29 cellular contexts compared by ENCODE assay signal in genomic region chr10:60338002-60338564, GRCh38. TPM values are rescaled to one million over a fixed set of nuclear protein-coding genes. Genes with fewer than 3 reads are reported as not detected.
DNase-seq lines count a peak whose midpoint lies in the region; ATAC-seq and TF ChIP-seq lines count a peak whose summit lies in the region.
"Had no signal": no experiment of that assay in that cellular context is flagged by ENCODE, and none has a peak within 500 bp of the region (broad histone marks: within the 10 kb centered on the region; RNA-seq: fewer than 3 reads in every experiment).

No MANE protein-coding gene starts in this region.

- peaks cover 2% of the 10 kb centered on the region; the same call in 1 of the 2 replicates for H3K9me1 ChIP-seq in IMR-90 (ENCODE audit: insufficient read depth, low read length)

- BruUV-seq in IMR-90 (replicated peaks; lab: Mats Ljungman, UMichigan): no TSS peak

- H2BK120ac ChIP-seq in IMR-90 (ENCODE audit: low read depth, low read length): peak overlapping the region; percentile 27; the same call in 1 of the 2 replicates

- H2BK20ac ChIP-seq in IMR-90 (ENCODE audit: low read depth, low read length): peak overlapping the region; percentile 53; the same call in 1 of the 2 replicates

- H3K27ac ChIP-seq in IMR-90 (ENCODE audit: insufficient read depth, low read length) (no peak overlapping the region), dorsolateral prefrontal cortex (peak overlapping the region in 46 of 59 donors; percentile 1 to 98 (median 61))
- H3K27ac ChIP-seq in CD8-positive, alpha-beta T cell (ENCODE audit: low read depth, low read length): no peak overlapping the region
- H3K27ac ChIP-seq: A549; BLaER1 treated with 17β-estradiol and CSF1 and Interleukin-3, amounts not matched to agents 10 nM and 100 nM; Peyer's patch; SK-N-MC had no signal

- H3K36me3 Mint-ChIP-seq in mesothelial cell of epicardium: no peaks in the 10 kb centered on the region
- no peaks in the 10 kb centered on the region for H3K36me3 Mint-ChIP-seq in CD8-positive, alpha-beta T cell

- H2AK5ac ChIP-seq in IMR-90 (ENCODE audit: low read depth, low read length): peak overlapping the region; percentile 38; the same call in 1 of the 2 replicates

- H3K4me3 Mint-ChIP-seq in mesothelial cell of epicardium: no peak overlapping the region
- H3K4me3 Mint-ChIP-seq in CD8-positive, alpha-beta T cell: no peak overlapping the region
- H3K4me3 Mint-ChIP-seq: CD4-positive, alpha-beta T cell; HFFc6 had no signal

- no peak overlapping the region for H2BK5ac ChIP-seq in IMR-90 (ENCODE audit: low read depth, low read length, poor library complexity, severe bottlenecking)

- no peaks in the 10 kb centered on the region for H3K9me3 ChIP-seq in IMR-90 (ENCODE audit: control insufficient read depth, insufficient read depth, low read length)
- no peaks in the 10 kb centered on the region for H3K9me3 ChIP-seq in CD8-positive, alpha-beta T cell (ENCODE audit: low read length)
- H3K9me3 ChIP-seq: A549; BLaER1 treated with 17β-estradiol and CSF1 and Interleukin-3, amounts not matched to agents 10 nM and 100 nM; HAP-1; Peyer's patch had no signal

- peak overlapping the region; percentile 75; the same call in 1 of the 2 replicates for H3K18ac ChIP-seq in IMR-90 (ENCODE audit: low read depth, low read length)

- no peaks in the 10 kb centered on the region for H3K9me3 Mint-ChIP-seq in mesothelial cell of epicardium
- H3K9me3 Mint-ChIP-seq in CD8-positive, alpha-beta T cell: no peaks in the 10 kb centered on the region
- H3K9me3 Mint-ChIP-seq: CD4-positive, alpha-beta T cell; HFFc6 had no signal

- no peak overlapping the region for H2AFZ ChIP-seq in IMR-90 (replicated peaks; ENCODE audit: low read length, poor library complexity)

- peak overlapping the region; percentile 26; the same call in 1 of the 2 replicates for H3K4ac ChIP-seq in IMR-90 (ENCODE audit: low read depth, low read length)

- peak overlapping the region; percentile 56 for H2BK15ac ChIP-seq in IMR-90 (ENCODE audit: low read depth, low read length)

- peak overlapping the region; percentile 13 for H3K27ac Mint-ChIP-seq in mesothelial cell of epicardium
- H3K27ac Mint-ChIP-seq in CD8-positive, alpha-beta T cell: no peak overlapping the region
- H3K27ac Mint-ChIP-seq: CD4-positive, alpha-beta T cell; HFFc6 had no signal

- TF ChIP-seq POLR2A in IMR-90 (IDR thresholded peaks at IDR 0.05; ENCODE audit: low read depth, low read length): no peak

- H3K14ac ChIP-seq in IMR-90 (replicated peaks; ENCODE audit: low read depth, low read length): no peak overlapping the region

- H3K23ac ChIP-seq in IMR-90 (ENCODE audit: low read depth, low read length): no peak overlapping the region

- H4K91ac ChIP-seq in IMR-90 (ENCODE audit: insufficient read depth, low read depth, low read length): no peak overlapping the region

- no peaks in the 10 kb centered on the region for H4K20me1 ChIP-seq in IMR-90 (ENCODE audit: insufficient read depth, low read length)
- H4K20me1 ChIP-seq: BLaER1 treated with 17β-estradiol and CSF1 and Interleukin-3, amounts not matched to agents 10 nM and 100 nM had no signal

- 0 out of 2 replicates have a peak overlapping the region, but pooled peaks have one; percentile 16 for H3K4me2 ChIP-seq in IMR-90 (ENCODE audit: low read depth, low read length)
- H3K4me2 ChIP-seq: A549; BLaER1 treated with 17β-estradiol and CSF1 and Interleukin-3, amounts not matched to agents 10 nM and 100 nM had no signal

- H4K8ac ChIP-seq in IMR-90 (ENCODE audit: low read depth in 2 of 2, low read length in 2 of 2): 0 out of 4 replicates have a peak overlapping the region, but pooled peaks of 1 of the 2 experiments have one; percentile 20

- peaks cover 56% of the 10 kb centered on the region for H3K4me1 Mint-ChIP-seq in mesothelial cell of epicardium
- no peaks in the 10 kb centered on the region for H3K4me1 Mint-ChIP-seq in CD8-positive, alpha-beta T cell (ENCODE audit: low read depth)

- H4K5ac ChIP-seq in IMR-90 (ENCODE audit: low read depth, low read length): peak overlapping the region; percentile 71; the same call in 1 of the 2 replicates

- CTCF ChIA-PET in IMR-90 (lab: Yijun Ruan, JAX): no interaction called here
- CTCF ChIA-PET in CD8-positive, alpha-beta T cell (lab: Charles Lee): no interaction called here

- H3K56ac ChIP-seq in IMR-90 (ENCODE audit: extremely low read depth, insufficient read depth, low read length): no peak overlapping the region

- H3K79me1 ChIP-seq in IMR-90 (ENCODE audit: low read depth in 1 of 2, low read length in 2 of 2): no peaks in the 10 kb centered on the region

- H3K4me3 ChIP-seq in IMR-90 (ENCODE audit: insufficient read depth, low read depth, low read length) (no peak overlapping the region), dorsolateral prefrontal cortex (no peak overlapping the region)
- H3K4me3 ChIP-seq in CD8-positive, alpha-beta T cell (ENCODE audit: low read depth, low read length): no peak overlapping the region
- H3K4me3 ChIP-seq: A549; BLaER1 treated with 17β-estradiol and CSF1 and Interleukin-3, amounts not matched to agents 10 nM and 100 nM; GM12878; HAP-1; Peyer's patch; SK-N-MC had no signal

- in situ Hi-C loops in IMR-90 (cut with MboI; ENCODE audit: low sequenced_read_pairs): no loop called here

- H3K27me3 Mint-ChIP-seq in mesothelial cell of epicardium (ENCODE audit: low read depth): no peaks in the 10 kb centered on the region
- no peaks in the 10 kb centered on the region for H3K27me3 Mint-ChIP-seq in CD8-positive, alpha-beta T cell (ENCODE audit: low read depth)
- H3K27me3 Mint-ChIP-seq: CD4-positive, alpha-beta T cell had no signal

- POLR2A ChIA-PET in IMR-90 (lab: Charles Lee; ENCODE audit: unreplicated experiment): no interaction called here
- POLR2A ChIA-PET in CD8-positive, alpha-beta T cell (lab: Charles Lee): no interaction called here

- H3K36me3 ChIP-seq in IMR-90 (ENCODE audit: control insufficient read depth, insufficient read depth, low read length): no peaks in the 10 kb centered on the region
- no peaks in the 10 kb centered on the region for H3K36me3 ChIP-seq in CD8-positive, alpha-beta T cell (ENCODE audit: insufficient read depth, low read length)
- H3K36me3 ChIP-seq: BLaER1 treated with 17β-estradiol and CSF1 and Interleukin-3, amounts not matched to agents 10 nM and 100 nM; HAP-1; Peyer's patch had no signal

- H2AK9ac ChIP-seq in IMR-90 (replicated peaks; ENCODE audit: low read depth, low read length, poor library complexity): no peak overlapping the region

- dilution Hi-C loops in IMR-90 (cut with HindIII; ENCODE audit: low sequenced_read_pairs, unreplicated experiment): no loop called here

- ATAC-seq in IMR-90 (ENCODE audit: low read depth) (peak; percentile 24; the same call in 1 of the 2 replicates), GM18873 (IDR thresholded peaks at IDR 0.05; ENCODE audit: low FRiP score, unreplicated experiment) (no peak), GM21737 (IDR thresholded peaks at IDR 0.05; ENCODE audit: unreplicated experiment) (no peak)
- ATAC-seq in CD8-positive, alpha-beta T cell: no peak
- ATAC-seq: A549, GM12878 had no signal

- H3K27me3 ChIP-seq in IMR-90 (ENCODE audit: control insufficient read depth, insufficient read depth, low read length) (no peaks in the 10 kb centered on the region), dorsolateral prefrontal cortex (no peaks in the 10 kb centered on the region)
- no peaks in the 10 kb centered on the region for H3K27me3 ChIP-seq in CD8-positive, alpha-beta T cell (ENCODE audit: insufficient read depth, low read length)
- H3K27me3 ChIP-seq: BLaER1 treated with 17β-estradiol and CSF1 and Interleukin-3, amounts not matched to agents 10 nM and 100 nM; Peyer's patch had no signal

- WGBS in IMR-90 (ENCODE audit: extremely low coverage in 2 of 2, insufficient read length in 1 of 2), 2 experiments: no CpG with 5 or more reads among the region's 2 CpGs

- intact Hi-C loops in IMR-90 (cut with micrococcal nuclease): no loop called here
- intact Hi-C loops in dorsolateral prefrontal cortex (cut with DNase I): loop anchor here (5.0 to 10.0 kb wide), 2 partner anchors 94 to 97 kb away; no protein-coding TSS in a partner anchor
- intact Hi-C loops in CD8-positive, alpha-beta T cell (cut with DNase I, micrococcal nuclease): no loop called here

- no peak overlapping the region for H3K9ac ChIP-seq in IMR-90 (ENCODE audit: low read depth, low read length)
- H3K9ac ChIP-seq: BLaER1 treated with 17β-estradiol and CSF1 and Interleukin-3, amounts not matched to agents 10 nM and 100 nM had no signal

- no peak for DNase-seq in IMR-90
- DNase-seq in dorsolateral prefrontal cortex: no peak
- DNase-seq in mesothelial cell of epicardium (ENCODE audit: low spot score in 2 of 2, unreplicated experiment in 2 of 2): no peak
- DNase-seq in stimulated activated CD4-positive, alpha-beta T cell treated with anti-CD3 and anti-CD28 coated beads, Interleukin-1b, Interleukin-23, amount 100 ng/mL, for 48 hours: no peak
- DNase-seq in CD8-positive, alpha-beta T cell: no peak
- DNase-seq: AML-193; CD4-positive, alpha-beta T cell; COR-L47; DMS53; HFFc6; Kasumi-1; NCI-H1092 treated with DMSO at 0.1 percent for 48 hours; NCI-H1436; NCI-H187; NCI-H2081 treated with DMSO at 0.1 percent for 48 hours; NCI-H2171; NCI-H226; NCI-H510A; NCI-H69; OCI-M1; Peyer's patch; SHP77 treated with DMSO at 0.1 percent for 48 hours had no signal

- TF ChIP-seq RAD21 in IMR-90 (IDR thresholded peaks at IDR 0.05; ENCODE audit: low read length): no peak

- TF ChIP-seq CTCF in IMR-90 (conservative IDR thresholded peaks at IDR 0.05; ENCODE audit: low read depth, low read length) (no peak), dorsolateral prefrontal cortex (IDR thresholded peaks at IDR 0.05 in 54 of 56, conservative IDR thresholded peaks at IDR 0.05 in 2 of 56; ENCODE audit: low read depth in 1 of 56, partially characterized antibody in 56 of 56) (no peak), mesothelial cell of epicardium (IDR thresholded peaks at IDR 0.05; ENCODE audit: unreplicated experiment) (no peak)
- no peak for TF ChIP-seq CTCF in CD8-positive, alpha-beta T cell (IDR thresholded peaks at IDR 0.05)

- H3K4me1 ChIP-seq in IMR-90 (ENCODE audit: control insufficient read depth, insufficient read depth, low read length): peaks cover 8% of the 10 kb centered on the region; the same call in 1 of the 2 replicates
- H3K4me1 ChIP-seq in CD8-positive, alpha-beta T cell (ENCODE audit: insufficient read depth, low read length): no peaks in the 10 kb centered on the region
- H3K4me1 ChIP-seq: A549; BLaER1 treated with 17β-estradiol and CSF1 and Interleukin-3, amounts not matched to agents 10 nM and 100 nM; Peyer's patch had no signal

TF ChIP-seq in IMR-90, 13 proteins besides CTCF, POLR2A, EP300 and RAD21:
- no peak for TF ChIP-seq MAZ (IDR thresholded peaks at IDR 0.05; ENCODE audit: borderline replicate concordance, low read depth, low read length)
- peak; percentile 50 for TF ChIP-seq CEBPB (IDR thresholded peaks at IDR 0.05; ENCODE audit: low read depth, low read length)
TF ChIP-seq in IMR-90: peak in this region for 1.

RNA-seq across cellular contexts. Expression of gene ANK3, which starts 51.6 kb away (rescaled TPM):
- total RNA-seq in IMR-90 (2012; rRNA removed) (1.7 and 1.8 TPM in 2 replicates), dorsolateral prefrontal cortex (100 to 1,000 TPM; 181 to 667 (median 439) TPM), mesothelial cell of epicardium (242 to 270 TPM (median 243 TPM) in 3 replicates)
- 0.55 and 0.63 TPM in 2 replicates for polyA plus RNA-seq in IMR-90 (2012; rRNA removed)
- polyA plus RNA-seq in IMR-90 (2012; cell fraction: cytosol; rRNA removed): 0.11 and 0.47 TPM in 2 replicates
- polyA plus RNA-seq in IMR-90 (2012; cell fraction: nucleus; rRNA removed; ENCODE audit: low replicate concordance): 0.18 and 1.1 TPM in 2 replicates
- total RNA-seq in CD8-positive, alpha-beta T cell: 10 to 100 TPM in 1 of 2 experiments, 1 to 10 TPM in 1; 9.0 to 11.6 TPM
- total RNA-seq: HFFc6 had no signal

Comparison
In these comparisons a context has a peak if more than half of its experiments do, and no peak if none do; other contexts are left out.
1. H3K27ac ChIP-seq: peak in dorsolateral prefrontal cortex (46 of 59); none in IMR-90 (single experiment) and CD8-positive, alpha-beta T cell (single experiment).
2. RNA of gene ANK3, which starts 51.6 kb away (total RNA-seq): 181 to 667 TPM in dorsolateral prefrontal cortex and 242 to 270 TPM in mesothelial cell of epicardium; 9.0 to 11.6 TPM in CD8-positive, alpha-beta T cell and 1.7 to 1.8 TPM in IMR-90; every median in the first group is over 10 times any median in the second.
3. intact Hi-C loops: an anchor here in dorsolateral prefrontal cortex (5.0 to 10.0 kb wide); none called in IMR-90 and CD8-positive, alpha-beta T cell.